8 cellular contexts compared by ENCODE assay signal in the genomic region with DNA sequence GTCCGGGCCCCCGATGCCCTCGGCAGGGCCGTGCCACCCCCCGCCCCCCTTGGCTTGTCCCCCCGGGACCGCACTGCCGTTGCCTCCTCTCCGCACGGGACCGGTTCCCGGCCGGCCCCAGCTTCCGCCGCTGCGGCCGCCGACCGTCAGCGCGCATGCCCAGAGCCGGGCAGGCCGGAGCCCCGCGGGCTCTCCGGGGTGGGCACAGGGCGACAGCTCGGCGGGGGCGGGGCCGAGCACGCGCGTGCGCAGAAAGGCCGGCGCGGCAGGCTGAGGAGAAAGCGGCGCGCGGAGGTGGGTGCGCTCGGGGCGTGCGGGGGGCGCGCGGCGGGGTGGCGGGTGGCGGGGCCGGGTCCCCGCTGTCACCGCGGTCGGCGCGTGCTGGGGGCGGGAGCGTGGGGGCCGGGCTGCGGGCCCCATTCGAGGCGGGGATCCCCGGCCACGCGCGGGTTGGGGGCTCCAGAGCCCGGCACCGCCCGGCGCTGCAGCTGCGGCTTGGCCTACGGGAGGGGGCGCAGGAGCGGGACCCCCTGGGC. TPM values are rescaled to one million over a fixed set of nuclear protein-coding genes. Genes with fewer than 3 reads are reported as not detected.
DNase-seq lines count a peak whose midpoint lies in the region; ATAC-seq and TF ChIP-seq lines count a peak whose summit lies in the region.

TSS of gene TBC1D24 (plus strand) at position 251 of the 536 bp plus-strand sequence. CDS start 21,022 bp downstream, outside the sequence.

- H3K36me3 ChIP-seq in left lung, result no peaks in the 10 kb centered on the region

- H3K4me1 ChIP-seq in left lung, result peaks cover 31 to 67% of the 10 kb centered on the region in 2 donors

- intact Hi-C loops in left lung (cut with DNase I), result no loop called here

- peak; percentile 66 for ATAC-seq in HG03039 (IDR thresholded peaks at IDR 0.05; ENCODE audit: unreplicated experiment)
- peak; percentile 80 for ATAC-seq in left lung

- H3K27ac ChIP-seq in left lung, result peak within 1 kb of the TSS; percentile 86 to 87

- H3K4me3 ChIP-seq in left lung, result peak within 1 kb of the TSS; percentile 75 to 84

- H3K9me3 ChIP-seq in left lung, result no peaks in the 10 kb centered on the region

- DNase-seq in NCI-H524 (lab: John Stamatoyannopoulos, UW), result peak; percentile 45 to 86
- DNase-seq in NCI-H524 treated with DMSO at 0.1 percent for 48 hours (lab: John Stamatoyannopoulos, UW), result no peak
- DNase-seq in NCI-H510A (lab: John Stamatoyannopoulos, UW), result peak; percentile 64
- DNase-seq in activated CD4-positive, alpha-beta T cell treated with anti-CD3 and anti-CD28 coated beads, Interleukin-2, amount 50 U/mL, for 4 hours, result peak; percentile 56 to 66
- DNase-seq in dermis blood vessel endothelial cell, result peak; percentile 88
- peak; percentile 88 to 97 for DNase-seq in left lung
- peak; percentile 79 for DNase-seq in stimulated activated CD4-positive, alpha-beta T cell treated with anti-CD3 and anti-CD28 coated beads, Interleukin-1b, Interleukin-23, amount 100 ng/mL, for 48 hours

- H3K27me3 ChIP-seq in left lung, result peaks cover 0 to 44% of the 10 kb centered on the region in 2 donors

- no peak for TF ChIP-seq CTCF in left lung (IDR thresholded peaks at IDR 0.05)

RNA-seq across cellular contexts. Expression of gene TBC1D24, which starts in this region (rescaled TPM):
- total RNA-seq in dermis blood vessel endothelial cell, result 15.3 and 18.1 TPM in 2 replicates
- total RNA-seq in left lung, result 10 to 100 TPM; 37.1 to 41.4 TPM
